ENCODE assay signal across 9 cellular contexts in the genomic region with DNA sequence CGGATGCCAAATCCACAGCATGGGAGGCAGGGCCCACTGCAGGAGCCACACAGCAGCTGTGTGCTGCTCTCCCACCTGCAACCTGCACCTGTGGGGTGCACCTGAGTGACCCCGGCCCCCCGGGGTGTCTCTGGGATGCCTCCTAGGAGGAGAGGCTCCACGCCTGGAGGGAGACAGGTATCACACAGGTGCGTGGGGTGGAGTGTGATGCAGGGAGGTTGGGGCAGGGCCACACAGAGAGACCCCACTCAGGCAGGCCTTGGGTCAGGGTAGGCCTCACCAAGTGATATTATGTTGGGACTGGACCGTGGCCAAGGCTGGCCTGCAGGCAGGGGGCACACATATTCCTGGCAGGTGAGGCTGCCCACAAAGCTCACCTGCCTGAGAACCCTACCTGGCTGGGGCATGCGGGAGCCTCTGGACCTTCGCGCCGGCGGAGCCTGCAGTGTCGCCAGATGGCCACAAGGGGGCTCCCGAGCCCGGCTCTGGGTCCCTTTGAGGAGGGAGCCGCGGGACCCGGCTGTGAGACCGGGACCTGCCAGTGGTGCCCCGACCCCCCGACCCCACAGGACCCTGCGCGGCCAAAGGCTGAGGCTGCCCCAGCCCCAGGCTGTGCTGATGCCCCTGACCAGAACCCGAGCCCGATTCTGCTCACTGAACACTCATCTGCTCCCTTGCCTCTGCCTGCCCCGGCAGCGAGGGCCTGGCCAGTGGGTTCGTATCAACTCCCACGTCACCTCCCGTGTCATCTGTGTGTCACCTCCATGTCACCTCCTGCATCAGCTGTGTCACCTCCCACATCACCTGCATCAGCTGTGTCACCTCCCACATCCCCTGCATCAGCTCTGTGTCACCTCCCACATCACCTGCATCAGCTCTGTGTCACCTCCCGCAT. TPM values are rescaled to one million over a fixed set of nuclear protein-coding genes. Genes with fewer than 3 reads are reported as not detected.
DNase-seq lines count a peak whose midpoint lies in the region; ATAC-seq and TF ChIP-seq lines count a peak whose summit lies in the region.
"Had no signal": no experiment of that assay in that cellular context is flagged by ENCODE, and none has a peak within 500 bp of the region (broad histone marks: within the 10 kb centered on the region; RNA-seq: fewer than 3 reads in every experiment).

No MANE protein-coding gene starts in this region.

- H3K27ac Mint-ChIP-seq in CD8-positive, alpha-beta T cell: no peak overlapping the region
- H3K27ac Mint-ChIP-seq in WTC11 (no peak overlapping the region), MCF 10A (ENCODE audit: low read depth, unreplicated experiment) (no peak overlapping the region)

- H3K27ac ChIP-seq in CD8-positive, alpha-beta T cell (ENCODE audit: low read depth, low read length): no peak overlapping the region
- no peak overlapping the region for H3K27ac ChIP-seq in HL-60 (replicated peaks)

- H3K36me3 ChIP-seq in CD8-positive, alpha-beta T cell (ENCODE audit: insufficient read depth, low read length): no peaks in the 10 kb centered on the region

- peak; percentile 81 for ATAC-seq in CD8-positive, alpha-beta T cell
- ATAC-seq in WTC11 (peak; percentile 92), left colon (peak; percentile 83), GM21447 (IDR thresholded peaks at IDR 0.05; ENCODE audit: unreplicated experiment) (no peak)

- peaks cover 12% of the 10 kb centered on the region for H3K27me3 Mint-ChIP-seq in CD8-positive, alpha-beta T cell (ENCODE audit: low read depth)
- H3K27me3 Mint-ChIP-seq in WTC11 (ENCODE audit: low read depth) (peaks cover 22% of the 10 kb centered on the region), MCF 10A (ENCODE audit: insufficient read depth, unreplicated experiment) (peaks cover 61% of the 10 kb centered on the region)

- BruUV-seq in MCF 10A (replicated peaks; lab: Mats Ljungman, UMichigan): no TSS peak

- POLR2A ChIA-PET in CD8-positive, alpha-beta T cell (lab: Charles Lee): no interaction called here
- POLR2A ChIA-PET in WTC11 (lab: Charles Lee) (no interaction called here), MCF 10A (lab: Yijun Ruan, JAX) (no interaction called here)

- DNase-seq in CD8-positive, alpha-beta T cell: peak; percentile 61 to 83 (median 72)
- DNase-seq in HL-60 (ENCODE audit: low read depth in 1 of 2, low spot score in 1 of 2) (peak in 1 of 2 experiments; percentile 32), WTC11 (ENCODE audit: low spot score) (peak; percentile 73), MCF 10A (ENCODE audit: unreplicated experiment) (peak; percentile 56), left colon (peak; percentile 27 to 69), SHP77 (lab: John Stamatoyannopoulos, UW) (no peak)
- peak in 2 of 3 donors; percentile 52 to 58 for DNase-seq in stimulated activated CD4-positive, alpha-beta T cell treated with anti-CD3 and anti-CD28 coated beads, TNF-alpha, amount 100 ng/mL, for 48 hours (ENCODE audit: low read depth in 3 of 3)

- peaks cover 7% of the 10 kb centered on the region for H3K4me1 ChIP-seq in CD8-positive, alpha-beta T cell (ENCODE audit: insufficient read depth, low read length)

- intact Hi-C loops in CD8-positive, alpha-beta T cell (cut with DNase I, micrococcal nuclease): loop anchor here in 1 of 2 experiments (10.0 kb wide), 1 partner anchor 343 kb away; no protein-coding TSS in a partner anchor
- intact Hi-C loops in MCF 10A (cut with micrococcal nuclease) (no loop called here), left colon (cut with DNase I, micrococcal nuclease) (no loop called here)

- H3K4me3 ChIP-seq in CD8-positive, alpha-beta T cell (ENCODE audit: low read depth, low read length): no peak overlapping the region
- no peak overlapping the region for H3K4me3 ChIP-seq in HL-60 (replicated peaks; ENCODE audit: insufficient read depth, low read length)

- CTCF ChIA-PET in CD8-positive, alpha-beta T cell (lab: Charles Lee): interaction anchor here (0.9 to 2.7 kb wide), 10 partner anchors 9 to 208 kb away, joined by 3 to 10 read pairs (median 5); no protein-coding TSS in a partner anchor
- CTCF ChIA-PET in WTC11 (lab: Charles Lee) (interaction anchor here (0.6 to 1.5 kb wide), 4 partner anchors 11 to 57 kb away, joined by 3 to 4 read pairs (median 3); no protein-coding TSS in a partner anchor), MCF 10A (lab: Yijun Ruan, JAX) (interaction anchor here (0.5 to 2.6 kb wide), 29 partner anchors 8 to 1178 kb away, joined by 3 to 21 read pairs (median 4); no protein-coding TSS in a partner anchor)

- TF ChIP-seq CTCF in CD8-positive, alpha-beta T cell (IDR thresholded peaks at IDR 0.05): peak; percentile 96
- TF ChIP-seq CTCF in HL-60 (IDR thresholded peaks at IDR 0.05; ENCODE audit: insufficient read depth, low read length) (peak; percentile 94), WTC11 (IDR thresholded peaks at IDR 0.05) (peak; percentile 94), MCF 10A (IDR thresholded peaks at IDR 0.05; ENCODE audit: unreplicated experiment) (peak; percentile 97)

- peaks cover 3% of the 10 kb centered on the region for H3K9me3 Mint-ChIP-seq in CD8-positive, alpha-beta T cell
- H3K9me3 Mint-ChIP-seq in WTC11: peaks cover 48% of the 10 kb centered on the region
- peaks cover 14% of the 10 kb centered on the region for H3K9me3 Mint-ChIP-seq in MCF 10A (ENCODE audit: unreplicated experiment)

- H3K36me3 Mint-ChIP-seq in CD8-positive, alpha-beta T cell: no peaks in the 10 kb centered on the region
- H3K36me3 Mint-ChIP-seq in WTC11 (peaks cover 33% of the 10 kb centered on the region), MCF 10A (ENCODE audit: insufficient read depth, unreplicated experiment) (no peaks in the 10 kb centered on the region)
- H3K36me3 Mint-ChIP-seq: IgD-negative memory B cell had no signal

- H3K4me1 Mint-ChIP-seq in CD8-positive, alpha-beta T cell (ENCODE audit: low read depth): peaks cover 2% of the 10 kb centered on the region
- H3K4me1 Mint-ChIP-seq in WTC11 (no peaks in the 10 kb centered on the region), MCF 10A (ENCODE audit: insufficient read depth, unreplicated experiment) (no peaks in the 10 kb centered on the region)

- H3K9me3 ChIP-seq in CD8-positive, alpha-beta T cell (ENCODE audit: low read length): no peaks in the 10 kb centered on the region

- H3K4me3 Mint-ChIP-seq in CD8-positive, alpha-beta T cell: peak overlapping the region; percentile 29
- H3K4me3 Mint-ChIP-seq in WTC11 (no peak overlapping the region), MCF 10A (ENCODE audit: unreplicated experiment) (no peak overlapping the region)
- H3K4me3 Mint-ChIP-seq: IgD-negative memory B cell had no signal

- peaks cover 4% of the 10 kb centered on the region for H3K27me3 ChIP-seq in CD8-positive, alpha-beta T cell (ENCODE audit: insufficient read depth, low read length)
- H3K27me3 ChIP-seq in HL-60 (ENCODE audit: insufficient read depth, poor library complexity, severe bottlenecking): peaks cover 17% of the 10 kb centered on the region

TF ChIP-seq in WTC11, 78 proteins besides CTCF, POLR2A, EP300 and RAD21:
- TF ChIP-seq ESRRA (CRISPR knock-in tag; IDR thresholded peaks at IDR 0.05; ENCODE audit: borderline replicate concordance) (no peak), NR2C2 (CRISPR knock-in tag; IDR thresholded peaks at IDR 0.05) (no peak), HMGA2 (CRISPR knock-in tag; IDR thresholded peaks at IDR 0.05) (no peak), OVOL2 (CRISPR knock-in tag; IDR thresholded peaks at IDR 0.05; ENCODE audit: borderline replicate concordance) (no peak), ZNF396 (CRISPR knock-in tag; IDR thresholded peaks at IDR 0.05; ENCODE audit: borderline replicate concordance) (no peak)

RNA-seq across cellular contexts. Expression of gene TMEM121, which starts 11.4 kb away (rescaled TPM):
- 1 to 10 TPM; 2.8 to 3.4 TPM for total RNA-seq in CD8-positive, alpha-beta T cell
- total RNA-seq in WTC11 (2021) (0.81 to 1.9 TPM (median 1.5 TPM) in 3 replicates), MCF 10A (2022) (0.34 and 0.68 TPM in 2 replicates), left colon (under 1 TPM; 0.37 to 0.95 TPM)

RNA-seq across cellular contexts. Expression of gene TEDC1, which starts 46.8 kb away (rescaled TPM):
- total RNA-seq in CD8-positive, alpha-beta T cell: 10 to 100 TPM; 55.3 to 58.5 TPM
- 16.4 to 17.9 TPM (median 16.7 TPM) in 3 replicates for total RNA-seq in WTC11 (2021)
- total RNA-seq in MCF 10A (2022): 11.2 and 17.6 TPM in 2 replicates
- total RNA-seq in left colon: 10 to 100 TPM; 15.7 to 25.8 TPM

RNA-seq across cellular contexts. Expression of gene CRIP1, which starts 51.1 kb away (rescaled TPM):
- 100 to 1,000 TPM; 111 to 115 TPM for total RNA-seq in CD8-positive, alpha-beta T cell
- total RNA-seq in WTC11 (2021) (4.8 to 9.0 TPM (median 5.8 TPM) in 3 replicates), MCF 10A (2022) (not detected in 2 replicates), left colon (100 to 1,000 TPM in 1 of 2 donors, 10 to 100 TPM in 1; 86.8 to 222 TPM)

Comparison
In these comparisons a context has a peak if more than half of its experiments do, and no peak if none do; other contexts are left out.
1. DNase-seq: peak in CD8-positive, alpha-beta T cell (7 of 7), WTC11 (single experiment), MCF 10A (single experiment), left colon (2 of 2) and stimulated activated CD4-positive, alpha-beta T cell treated with anti-CD3 and anti-CD28 coated beads, TNF-alpha, amount 100 ng/mL, for 48 hours (2 of 3); none in SHP77 (0 of 2).
2. Peak in every context shown above with its lines, with median percentiles within 50 percentile points of each other: CTCF ChIP-seq.